ENCODE assay signal across 11 cellular contexts in genomic region chr20:4012631-4013030, GRCh38. TPM values are rescaled to one million over a fixed set of nuclear protein-coding genes. Genes with fewer than 3 reads are reported as not detected.
A peak's percentile ranks its signal among the peaks of the same experiment; 100 is the strongest.
DNase-seq lines count a peak whose midpoint lies in the region; ATAC-seq, FAIRE-seq and TF ChIP-seq lines count a peak whose summit lies in the region.
"Had no signal": no experiment of that assay in that cellular context is flagged by ENCODE, and none has a peak within 500 bp of the region (broad histone marks: within the 10 kb centered on the region; RNA-seq: fewer than 3 reads in every experiment).

No MANE protein-coding gene starts in this region.

- no peak overlapping the region for H3K9ac ChIP-seq in astrocyte (ENCODE audit: low read length)

- H3K79me2 ChIP-seq in astrocyte (ENCODE audit: insufficient read depth, low read length): peaks cover 54% of the 10 kb centered on the region

- no peak overlapping the region for H3K4me3 ChIP-seq in AG04449 (ENCODE audit: low read depth, low read length)
- no peak overlapping the region for H3K4me3 ChIP-seq in astrocyte (ENCODE audit: insufficient read depth, low read depth, low read length)
- H3K4me3 ChIP-seq in lower lobe of right lung: no peak overlapping the region
- H3K4me3 ChIP-seq: testis had no signal

- H4K20me1 ChIP-seq in astrocyte (ENCODE audit: insufficient read depth, low read length): peaks cover 39% of the 10 kb centered on the region

- peaks cover 3% of the 10 kb centered on the region for H3K36me3 Mint-ChIP-seq in astrocyte (ENCODE audit: low read depth, unreplicated experiment)

- DNase-seq in AG04449 (ENCODE audit: low read depth, low spot score): peak; percentile 53
- DNase-seq in KBM-7: peak; percentile 39
- peak; percentile 29 for DNase-seq in astrocyte (ENCODE audit: low read depth)
- DNase-seq in lower lobe of right lung: no peak
- DNase-seq in effector CD8-positive, alpha-beta T cell (lab: John Stamatoyannopoulos, UW): no peak
- DNase-seq: NCI-H146, testis had no signal

- CTCF ChIA-PET in AG04449 (lab: Yijun Ruan, JAX): interaction anchor here (0.6 to 9.9 kb wide), 11 partner anchors 13 to 160 kb away, joined by 3 to 99 read pairs (median 6); no protein-coding TSS in a partner anchor

- H3K27me3 Mint-ChIP-seq in astrocyte (ENCODE audit: low read depth, unreplicated experiment): no peaks in the 10 kb centered on the region
- H3K27me3 Mint-ChIP-seq: activated naive CD8-positive, alpha-beta T cell had no signal

- no peak overlapping the region for H3K27ac ChIP-seq in astrocyte (ENCODE audit: low read depth, low read length)
- H3K27ac ChIP-seq in lower lobe of right lung: peak overlapping the region; percentile 31
- H3K27ac ChIP-seq: testis had no signal

- no peak overlapping the region for H3K4me3 Mint-ChIP-seq in astrocyte (ENCODE audit: unreplicated experiment)
- H3K4me3 Mint-ChIP-seq: activated naive CD8-positive, alpha-beta T cell had no signal

- no peaks in the 10 kb centered on the region for H3K36me3 ChIP-seq in astrocyte (ENCODE audit: insufficient read depth, low read length)
- H3K36me3 ChIP-seq in lower lobe of right lung: no peaks in the 10 kb centered on the region

- FAIRE-seq in astrocyte (lab: Jason Lieb, UNC): no peak

- TF ChIP-seq CTCF in AG04449 (IDR thresholded peaks at IDR 0.05; ENCODE audit: insufficient read depth, low read length, missing control alignments) (no peak), astrocyte (IDR thresholded peaks at IDR 0.05; ENCODE audit: insufficient read depth, low read depth, low read length) (no peak), lower lobe of right lung (IDR thresholded peaks at IDR 0.05) (no peak)

- ATAC-seq in lower lobe of right lung: peak in 1 of 2 donors; percentile 6
- no peak for ATAC-seq in HG02642 (IDR thresholded peaks at IDR 0.05; ENCODE audit: poor library complexity, unreplicated experiment)
- ATAC-seq in HG02970 (IDR thresholded peaks at IDR 0.05; ENCODE audit: low FRiP score, unreplicated experiment): no peak
- ATAC-seq in HG03039 (IDR thresholded peaks at IDR 0.05; ENCODE audit: unreplicated experiment): no peak

- H3K27ac Mint-ChIP-seq in astrocyte (ENCODE audit: unreplicated experiment): no peak overlapping the region
- H3K27ac Mint-ChIP-seq: activated naive CD8-positive, alpha-beta T cell had no signal

- in situ Hi-C loops in KBM-7 (cut with MboI; ENCODE audit: low pct_unique_long_range_greater_than_20kb, low sequenced_read_pairs): no loop called here

- no peak overlapping the region for H2AFZ ChIP-seq in astrocyte (ENCODE audit: low read depth, low read length)

- H3K4me2 ChIP-seq in astrocyte (ENCODE audit: low read length): no peak overlapping the region

- POLR2A ChIA-PET in AG04449 (lab: Yijun Ruan, JAX): no interaction called here

- peaks cover 8% of the 10 kb centered on the region for H3K4me1 Mint-ChIP-seq in astrocyte (ENCODE audit: low read depth, unreplicated experiment)

- no peaks in the 10 kb centered on the region for H3K9me3 Mint-ChIP-seq in astrocyte (ENCODE audit: unreplicated experiment)

- H3K27me3 ChIP-seq in astrocyte (ENCODE audit: insufficient read depth, low read length) (no peaks in the 10 kb centered on the region), lower lobe of right lung (ENCODE audit: low read depth) (no peaks in the 10 kb centered on the region)
- H3K27me3 ChIP-seq: testis had no signal

- intact Hi-C loops in lower lobe of right lung (cut with DNase I): loop anchor here (10.0 kb wide), 1 partner anchor 62 kb away; no protein-coding TSS in a partner anchor

- H3K9me3 ChIP-seq in astrocyte (ENCODE audit: insufficient read depth, low read depth, low read length): no peaks in the 10 kb centered on the region
- no peaks in the 10 kb centered on the region for H3K9me3 ChIP-seq in lower lobe of right lung
- H3K9me3 ChIP-seq: testis had no signal

- H3K4me1 ChIP-seq in astrocyte (ENCODE audit: insufficient read depth, low read length) (peaks cover 7% of the 10 kb centered on the region), lower lobe of right lung (peaks cover 42% of the 10 kb centered on the region)

RNA-seq across cellular contexts. Expression of gene RNF24, which starts 2.7 kb away (rescaled TPM):
- total RNA-seq in astrocyte (17.4 and 19.0 TPM in 2 replicates), lower lobe of right lung (25.1 TPM)

Comparison
In these comparisons a context has a peak if more than half of its experiments do, and no peak if none do; other contexts are left out.
1. DNase-seq: peak in AG04449 (single experiment), KBM-7 (single experiment) and astrocyte (single experiment); none in lower lobe of right lung (single experiment) and effector CD8-positive, alpha-beta T cell (single experiment).